31 cellular contexts compared by ENCODE assay signal in the genomic region with DNA sequence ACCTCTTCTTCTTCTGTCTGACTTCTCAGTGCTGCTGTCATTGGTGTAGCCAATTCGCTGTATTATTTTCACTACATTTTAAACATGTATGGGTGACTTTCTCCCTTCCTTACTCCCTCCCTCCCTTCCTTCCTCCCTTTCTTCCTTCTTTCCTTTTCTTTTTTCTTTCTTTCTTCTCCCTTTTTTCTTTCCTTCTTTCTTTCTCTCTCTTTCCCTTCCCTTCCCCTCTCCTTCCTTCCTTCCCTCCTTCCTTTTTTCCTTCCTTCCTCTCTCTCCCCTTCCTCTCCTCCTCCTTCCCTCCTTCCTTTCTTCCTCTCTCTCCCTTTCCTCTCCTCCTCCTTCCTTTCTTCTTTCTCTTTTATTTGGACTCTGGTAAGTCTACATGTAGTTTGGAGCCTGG.
"Had no signal": no experiment of that assay in that cellular context is flagged by ENCODE, and none has a peak within 500 bp of the region (broad histone marks: within the 10 kb centered on the region; RNA-seq: fewer than 3 reads in every experiment).

No MANE protein-coding gene starts in this region.

- H3K4me1 Mint-ChIP-seq: activated CD4-positive, alpha-beta T cell treated with anti-CD3 and anti-CD28 coated beads, Interleukin-2, amount 10 ng/mL, durations not matched to agents 7 days and 5 days; activated naive CD4-positive, alpha-beta T cell treated with anti-CD3 and anti-CD28 coated beads, Interleukin-2, amount 10 ng/mL, durations not matched to agents 7 days and 5 days had no signal

- H3K4me3 ChIP-seq: ascending aorta, breast epithelium, cardiac muscle cell, coronary artery, dorsolateral prefrontal cortex had no signal

- H3K27me3 ChIP-seq: ascending aorta, breast epithelium had no signal

- H3K4me1 ChIP-seq: ascending aorta, breast epithelium had no signal

- ATAC-seq: activated naive CD4-positive, alpha-beta T cell treated with anti-CD3 and anti-CD28 coated beads, Interleukin-2, amount 50 U/mL, for 72 hours; activated T-cell treated with anti-CD3 and anti-CD28 coated beads, Interleukin-2, amount 50 U/mL, for 72 hours; esophagus mucosa; T-helper 17 cell had no signal

- H3K9me3 ChIP-seq: ascending aorta, breast epithelium had no signal

- H3K36me3 Mint-ChIP-seq: activated naive CD4-positive, alpha-beta T cell treated with anti-CD3 and anti-CD28 coated beads, Interleukin-2, amount 10 ng/mL, durations not matched to agents 7 days and 5 days; activated naive CD4-positive, alpha-beta T cell treated with anti-CD3 and anti-CD28 coated beads, Interleukin-2, amount 50 U/mL, for 72 hours; activated naive CD8-positive, alpha-beta T cell treated with anti-CD3 and anti-CD28 coated beads, Interleukin-2, amount 10 ng/mL, durations not matched to agents 7 days and 5 days; brain had no signal

- H3K27ac Mint-ChIP-seq: activated CD4-positive, alpha-beta memory T cell treated with anti-CD3 and anti-CD28 coated beads, Interleukin-2, amount 10 ng/mL, durations not matched to agents 7 days and 5 days; activated CD4-positive, alpha-beta T cell treated with anti-CD3 and anti-CD28 coated beads, Interleukin-2, amount 10 ng/mL, durations not matched to agents 7 days and 5 days; activated naive CD4-positive, alpha-beta T cell treated with anti-CD3 and anti-CD28 coated beads, Interleukin-2, amount 10 ng/mL, durations not matched to agents 7 days and 5 days; activated naive CD4-positive, alpha-beta T cell treated with anti-CD3 and anti-CD28 coated beads, Interleukin-2, amount 50 U/mL, for 72 hours; activated naive CD8-positive, alpha-beta T cell treated with anti-CD3 and anti-CD28 coated beads, Interleukin-2, amount 10 ng/mL, durations not matched to agents 7 days and 5 days; activated T-cell treated with anti-CD3 and anti-CD28 coated beads, Interleukin-2, amount 50 U/mL, for 24 hours; activated T-cell treated with anti-CD3 and anti-CD28 coated beads, Interleukin-2, amount 50 U/mL, for 72 hours; brain; dendritic cell treated with granulocyte-macrophage colony-stimulating factor and Interleukin-4, amounts not matched to agents 40 ng/mL and 50 ng/mL, for 4 days; endodermal cell; T-helper 2 cell treated with Interferon-gamma antibody and Interleukin-4, amounts not matched to agents 5 μg/mL and 100 μg/mL, for 36 hours had no signal

- H3K9me3 Mint-ChIP-seq: activated CD4-positive, alpha-beta T cell treated with anti-CD3 and anti-CD28 coated beads, Interleukin-2, amount 10 ng/mL, durations not matched to agents 7 days and 5 days; activated naive CD4-positive, alpha-beta T cell treated with anti-CD3 and anti-CD28 coated beads, Interleukin-2, amount 10 ng/mL, durations not matched to agents 7 days and 5 days; activated naive CD8-positive, alpha-beta T cell treated with anti-CD3 and anti-CD28 coated beads, Interleukin-2, amount 10 ng/mL, durations not matched to agents 7 days and 5 days; activated T-cell treated with anti-CD3 and anti-CD28 coated beads, Interleukin-2, amount 50 U/mL, for 24 hours; brain; dendritic cell treated with granulocyte-macrophage colony-stimulating factor and Interleukin-4, amounts not matched to agents 40 ng/mL and 50 ng/mL, for 4 days; endodermal cell; T-helper 2 cell treated with Interferon-gamma antibody and Interleukin-4, amounts not matched to agents 5 μg/mL and 100 μg/mL, for 36 hours had no signal

- H3K4me3 Mint-ChIP-seq: activated CD4-positive, alpha-beta memory T cell treated with anti-CD3 and anti-CD28 coated beads, Interleukin-2, amount 10 ng/mL, durations not matched to agents 7 days and 5 days; activated CD4-positive, alpha-beta T cell treated with anti-CD3 and anti-CD28 coated beads, Interleukin-2, amount 10 ng/mL, durations not matched to agents 7 days and 5 days; activated naive CD4-positive, alpha-beta T cell treated with anti-CD3 and anti-CD28 coated beads, Interleukin-2, amount 10 ng/mL, durations not matched to agents 7 days and 5 days; activated naive CD8-positive, alpha-beta T cell treated with anti-CD3 and anti-CD28 coated beads, Interleukin-2, amount 10 ng/mL, durations not matched to agents 7 days and 5 days; activated T-cell treated with anti-CD3 and anti-CD28 coated beads, Interleukin-2, amount 50 U/mL, for 24 hours; activated T-cell treated with anti-CD3 and anti-CD28 coated beads, Interleukin-2, amount 50 U/mL, for 72 hours; dendritic cell treated with granulocyte-macrophage colony-stimulating factor and Interleukin-4, amounts not matched to agents 40 ng/mL and 50 ng/mL, for 4 days; T-helper 17 cell; T-helper 2 cell treated with Interferon-gamma antibody and Interleukin-4, amounts not matched to agents 5 μg/mL and 100 μg/mL, for 36 hours had no signal

- H3K27me3 Mint-ChIP-seq: activated T-cell treated with anti-CD3 and anti-CD28 coated beads, Interleukin-2, amount 50 U/mL, for 24 hours had no signal

- DNase-seq: activated CD4-positive, alpha-beta memory T cell treated with anti-CD3 and anti-CD28 coated beads, Interleukin-2, amount 10 ng/mL, durations not matched to agents 7 days and 5 days; activated CD4-positive, alpha-beta T cell treated with anti-CD3 and anti-CD28 coated beads for 1 hour; activated CD4-positive, alpha-beta T cell treated with anti-CD3 and anti-CD28 coated beads for 4 hours; activated CD4-positive, alpha-beta T cell treated with anti-CD3 and anti-CD28 coated beads, Interleukin-2, amount 10 ng/mL, durations not matched to agents 7 days and 5 days; activated CD4-positive, alpha-beta T cell treated with anti-CD3 and anti-CD28 coated beads, Interleukin-2, amount 50 U/mL, for 4 hours; activated CD8-positive, alpha-beta memory T cell treated with anti-CD3 and anti-CD28 coated beads, Interleukin-2, amount 50 U/mL, for 48 hours; activated gamma-delta T cell; activated naive CD4-positive, alpha-beta T cell; activated naive CD4-positive, alpha-beta T cell treated with anti-CD3 and anti-CD28 coated beads, Interleukin-2, amount 10 ng/mL, durations not matched to agents 7 days and 5 days; activated naive CD8-positive, alpha-beta T cell treated with anti-CD3 and anti-CD28 coated beads, Interleukin-2, amount 10 ng/mL, durations not matched to agents 7 days and 5 days; activated T-cell treated with anti-CD3 and anti-CD28 coated beads for 4 hours; activated T-cell treated with anti-CD3 and anti-CD28 coated beads, Interleukin-2, amount 50 U/mL, for 24 hours; activated T-cell treated with anti-CD3 and anti-CD28 coated beads, Interleukin-2, amount 50 U/mL, for 72 hours; central memory CD4-positive, alpha-beta T cell; dorsolateral prefrontal cortex; effector memory CD4-positive, alpha-beta T cell; foreskin fibroblast; head of caudate nucleus; T-helper 1 cell; T-helper 17 cell; T1000 had no signal

- H3K36me3 ChIP-seq: ascending aorta, breast epithelium, cardiac muscle cell had no signal

- H3K27ac ChIP-seq: ascending aorta, breast epithelium, cardiac muscle cell, coronary artery, dorsolateral prefrontal cortex had no signal
